Comparison of ENCODE assay signal across 7 cellular contexts in genomic region chr1:19289244-19289643, GRCh38. TPM values are rescaled to one million over a fixed set of nuclear protein-coding genes. Genes with fewer than 3 reads are reported as not detected.
DNase-seq lines count a peak whose midpoint lies in the region; ATAC-seq and TF ChIP-seq lines count a peak whose summit lies in the region.
"Had no signal": no experiment of that assay in that cellular context is flagged by ENCODE, and none has a peak within 500 bp of the region (broad histone marks: within the 10 kb centered on the region; RNA-seq: fewer than 3 reads in every experiment).

No MANE protein-coding gene starts in this region.

- TF ChIP-seq CTCF in left ventricle myocardium inferior (IDR thresholded peaks at IDR 0.05; ENCODE audit: borderline replicate concordance): no peak

- peaks cover 7% of the 10 kb centered on the region for H3K4me1 Mint-ChIP-seq in activated CD4-positive, alpha-beta T cell treated with anti-CD3 and anti-CD28 coated beads for 36 hours
- H3K4me1 Mint-ChIP-seq in stimulated activated naive CD8-positive, alpha-beta T cell treated with anti-CD3 and anti-CD28 coated beads, Interleukin-15, amount 100 ng/mL, for 72 hours: peaks cover 14% of the 10 kb centered on the region

- intact Hi-C loops in activated CD4-positive, alpha-beta T cell treated with anti-CD3 and anti-CD28 coated beads for 36 hours (cut with DNase I, micrococcal nuclease): no loop called here
- intact Hi-C loops in left ventricle myocardium inferior (cut with micrococcal nuclease): no loop called here

- H3K27ac ChIP-seq in left ventricle myocardium inferior (replicated peaks): no peak overlapping the region

- peak overlapping the region; percentile 23 for H3K4me3 Mint-ChIP-seq in activated CD4-positive, alpha-beta T cell treated with anti-CD3 and anti-CD28 coated beads for 36 hours
- H3K4me3 Mint-ChIP-seq in stimulated activated naive CD8-positive, alpha-beta T cell treated with anti-CD3 and anti-CD28 coated beads, Interleukin-15, amount 100 ng/mL, for 72 hours: peak overlapping the region; percentile 46 to 81

- POLR2A ChIA-PET in activated CD4-positive, alpha-beta T cell treated with anti-CD3 and anti-CD28 coated beads for 36 hours (lab: Charles Lee): no interaction called here

- ATAC-seq in activated CD4-positive, alpha-beta T cell treated with anti-CD3 and anti-CD28 coated beads for 36 hours: no peak
- ATAC-seq in stimulated activated naive CD8-positive, alpha-beta T cell treated with anti-CD3 and anti-CD28 coated beads, Interleukin-15, amount 100 ng/mL, for 72 hours: no peak
- no peak for ATAC-seq in GM19351 (IDR thresholded peaks at IDR 0.05; ENCODE audit: unreplicated experiment)
- ATAC-seq: K562 had no signal

- H3K4me1 ChIP-seq in left ventricle myocardium inferior: peaks cover 17% of the 10 kb centered on the region

- peaks cover 9% of the 10 kb centered on the region for H3K36me3 Mint-ChIP-seq in activated CD4-positive, alpha-beta T cell treated with anti-CD3 and anti-CD28 coated beads for 36 hours (ENCODE audit: low read depth)

- H3K27me3 ChIP-seq in left ventricle myocardium inferior (ENCODE audit: low read depth): no peaks in the 10 kb centered on the region

- peaks cover 1% of the 10 kb centered on the region for H3K9me3 Mint-ChIP-seq in activated CD4-positive, alpha-beta T cell treated with anti-CD3 and anti-CD28 coated beads for 36 hours (ENCODE audit: low read depth)
- peaks cover 6 to 11% of the 10 kb centered on the region in 2 donors for H3K9me3 Mint-ChIP-seq in stimulated activated naive CD8-positive, alpha-beta T cell treated with anti-CD3 and anti-CD28 coated beads, Interleukin-15, amount 100 ng/mL, for 72 hours

- H3K9me3 ChIP-seq in left ventricle myocardium inferior (replicated peaks): peaks cover 5% of the 10 kb centered on the region

- H3K36me3 ChIP-seq in left ventricle myocardium inferior: peaks cover 4% of the 10 kb centered on the region

- H3K27me3 Mint-ChIP-seq in activated CD4-positive, alpha-beta T cell treated with anti-CD3 and anti-CD28 coated beads for 36 hours: peaks cover 15% of the 10 kb centered on the region
- H3K27me3 Mint-ChIP-seq in stimulated activated naive CD8-positive, alpha-beta T cell treated with anti-CD3 and anti-CD28 coated beads, Interleukin-15, amount 100 ng/mL, for 72 hours: peaks cover 26% of the 10 kb centered on the region

- CTCF ChIA-PET in activated CD4-positive, alpha-beta T cell treated with anti-CD3 and anti-CD28 coated beads for 36 hours (lab: Charles Lee): interaction anchor here (1.2 kb wide), 1 partner anchor 362 kb away, joined by 3 read pairs; no protein-coding TSS in a partner anchor

- peak overlapping the region; percentile 62 for H3K4me3 ChIP-seq in left ventricle myocardium inferior
- H3K4me3 ChIP-seq: K562 had no signal

- no peak for DNase-seq in activated CD4-positive, alpha-beta T cell treated with anti-CD3 and anti-CD28 coated beads for 36 hours
- DNase-seq in activated CD4-positive, alpha-beta T cell treated with anti-CD3 and anti-CD28 coated beads, Interleukin-2, amount 50 U/mL, for 48 hours: no peak
- DNase-seq in left ventricle myocardium inferior: no peak
- DNase-seq in stimulated activated naive CD8-positive, alpha-beta T cell treated with anti-CD3 and anti-CD28 coated beads, Interleukin-15, amount 100 ng/mL, for 72 hours: no peak
- DNase-seq in NCI-H82 (lab: John Stamatoyannopoulos, UW): no peak

- no peak overlapping the region for H3K27ac Mint-ChIP-seq in activated CD4-positive, alpha-beta T cell treated with anti-CD3 and anti-CD28 coated beads for 36 hours
- no peak overlapping the region for H3K27ac Mint-ChIP-seq in stimulated activated naive CD8-positive, alpha-beta T cell treated with anti-CD3 and anti-CD28 coated beads, Interleukin-15, amount 100 ng/mL, for 72 hours

RNA-seq across cellular contexts. Expression of gene AKR7A3, which starts 0.7 kb away (rescaled TPM):
- under 1 TPM; 0.39 to 0.60 TPM for total RNA-seq in activated CD4-positive, alpha-beta T cell treated with anti-CD3 and anti-CD28 coated beads for 36 hours
- 0.14 TPM for total RNA-seq in left ventricle myocardium inferior

RNA-seq across cellular contexts. Expression of gene AKR7A2, which starts 22.7 kb away (rescaled TPM):
- total RNA-seq in activated CD4-positive, alpha-beta T cell treated with anti-CD3 and anti-CD28 coated beads for 36 hours: 10 to 100 TPM; 41.3 to 43.0 TPM
- total RNA-seq in left ventricle myocardium inferior: 43.7 TPM

RNA-seq across cellular contexts. Expression of gene SLC66A1, which starts 22.9 kb away (rescaled TPM):
- 1 to 10 TPM; 5.9 to 6.5 TPM for total RNA-seq in activated CD4-positive, alpha-beta T cell treated with anti-CD3 and anti-CD28 coated beads for 36 hours
- 5.8 TPM for total RNA-seq in left ventricle myocardium inferior

RNA-seq across cellular contexts. Expression of gene MRTO4, which starts 37.6 kb away (rescaled TPM):
- 10 to 100 TPM; 82.6 to 95.0 TPM for total RNA-seq in activated CD4-positive, alpha-beta T cell treated with anti-CD3 and anti-CD28 coated beads for 36 hours
- total RNA-seq in left ventricle myocardium inferior: 10.0 TPM

RNA-seq across cellular contexts. Expression of gene EMC1, which starts 37.9 kb away (rescaled TPM):
- total RNA-seq in activated CD4-positive, alpha-beta T cell treated with anti-CD3 and anti-CD28 coated beads for 36 hours: 10 to 100 TPM; 45.0 to 59.0 TPM
- total RNA-seq in left ventricle myocardium inferior: 27.6 TPM
